ENCODE assay signal across 8 cellular contexts in genomic region chr18:74806700-74807416, GRCh38.
DNase-seq lines count a peak whose midpoint lies in the region; ATAC-seq, FAIRE-seq and TF ChIP-seq lines count a peak whose summit lies in the region.

No MANE protein-coding gene starts in this region.

- H3K4me2 ChIP-seq in IMR-90 (ENCODE audit: low read depth, low read length) (peak overlapping the region; percentile 99), GM12878 (ENCODE audit: control insufficient read depth, insufficient read depth) (peak overlapping the region; percentile 91), neural progenitor cell (no peak overlapping the region)

- H3K4ac ChIP-seq in IMR-90 (ENCODE audit: low read depth, low read length), result peak overlapping the region; percentile 82

- DNase-seq in IMR-90, result peak; percentile 94
- DNase-seq in GM12878 (ENCODE audit: low read depth, low spot score), result peak; percentile 73
- DNase-seq in skeletal muscle cell (ENCODE audit: low read depth), result peak; percentile 71
- DNase-seq in neural progenitor cell (ENCODE audit: low spot score), result no peak
- DNase-seq in effector memory CD4-positive, alpha-beta T cell, result no peak
- DNase-seq in type B pancreatic cell (ENCODE audit: extremely low spot score, unreplicated experiment), result no peak

- H2BK15ac ChIP-seq in IMR-90 (ENCODE audit: low read depth, low read length), result peak overlapping the region; percentile 64; the same call in 2 of the 3 replicates

- WGBS in IMR-90 (ENCODE audit: extremely low coverage in 2 of 2, insufficient read length in 1 of 2), 2 experiments, result 71% methylated on average over 1 of the region's 7 CpGs; no CpG with 5 or more reads in 1 of the 2 experiments
- WGBS in GM12878 (ENCODE audit: insufficient coverage, insufficient replicate concordance, low lambda C conversion rate, missing lambda C conversion rate), result 2% methylated on average over 7 of the region's 7 CpGs

- no peak for TF ChIP-seq POLR2A in IMR-90 (IDR thresholded peaks at IDR 0.05; ENCODE audit: low read depth, low read length)
- TF ChIP-seq POLR2A in GM12878 (IDR thresholded peaks at IDR 0.05; ENCODE audit: low read depth, low read length), result no peak

- in situ Hi-C loops in IMR-90 (cut with MboI; ENCODE audit: low sequenced_read_pairs), result no loop called here
- in situ Hi-C loops in GM12878 (cut with MboI), result no loop called here

- peak overlapping the region in 1 of 2 experiments; percentile 70; a peak in 1 of 4 replicates for H4K8ac ChIP-seq in IMR-90 (ENCODE audit: low read depth in 2 of 2, low read length in 2 of 2)

- H2AK5ac ChIP-seq in IMR-90 (ENCODE audit: low read depth, low read length), result peak overlapping the region; percentile 81

- no peaks in the 10 kb centered on the region for H3F3A ChIP-seq in neural progenitor cell (ENCODE audit: low read depth)

- H3K9me3 Mint-ChIP-seq in neural progenitor cell (no peaks in the 10 kb centered on the region), type B pancreatic cell (no peaks in the 10 kb centered on the region)

- H3K27me3 ChIP-seq in IMR-90 (ENCODE audit: control insufficient read depth, insufficient read depth, low read length) (no peaks in the 10 kb centered on the region), GM12878 (replicated peaks in 1 of 2; ENCODE audit: control insufficient read depth in 2 of 2, insufficient read depth in 2 of 2, low read length in 1 of 2) (no peaks in the 10 kb centered on the region), neural progenitor cell (no peaks in the 10 kb centered on the region)
- no peaks in the 10 kb centered on the region for H3K27me3 ChIP-seq in effector memory CD4-positive, alpha-beta T cell (replicated peaks; ENCODE audit: control insufficient read depth, insufficient read depth, low read length, poor library complexity, severe bottlenecking)

- H3K79me1 ChIP-seq in IMR-90 (ENCODE audit: low read depth in 1 of 2, low read length in 2 of 2), result peaks cover 0 to 8% of the 10 kb centered on the region in 2 experiments; a peak in 1 of 4 replicates

- H2BK5ac ChIP-seq in IMR-90 (ENCODE audit: low read depth, low read length, poor library complexity, severe bottlenecking), result peak overlapping the region; percentile 73

- H3K36me3 Mint-ChIP-seq in neural progenitor cell, result no peaks in the 10 kb centered on the region
- H3K36me3 Mint-ChIP-seq in type B pancreatic cell, result peaks cover 4% of the 10 kb centered on the region

- peak overlapping the region; percentile 60 for H2AK9ac ChIP-seq in IMR-90 (replicated peaks; ENCODE audit: low read depth, low read length, poor library complexity)

- H3K4me3 Mint-ChIP-seq in neural progenitor cell, result no peak overlapping the region
- H3K4me3 Mint-ChIP-seq in type B pancreatic cell, result no peak overlapping the region

- peaks cover 8% of the 10 kb centered on the region for H3K9me1 ChIP-seq in IMR-90 (ENCODE audit: insufficient read depth, low read length)

- H3K23ac ChIP-seq in IMR-90 (ENCODE audit: low read depth, low read length), result no peak overlapping the region; the same call in 1 of the 2 replicates

- ATAC-seq in GM18508 (IDR thresholded peaks at IDR 0.05; ENCODE audit: insufficient read depth, unreplicated experiment) (peak; percentile 97), GM21717 (IDR thresholded peaks at IDR 0.05; ENCODE audit: unreplicated experiment) (peak; percentile 98), IMR-90 (ENCODE audit: low read depth) (peak; percentile 85), GM12878 (peak; percentile 98)

- H3K4me1 ChIP-seq in IMR-90 (ENCODE audit: control insufficient read depth, insufficient read depth, low read length) (peaks cover 11% of the 10 kb centered on the region), GM12878 (ENCODE audit: control insufficient read depth, insufficient read depth, low read length) (peaks cover 19% of the 10 kb centered on the region), neural progenitor cell (no peaks in the 10 kb centered on the region)
- no peaks in the 10 kb centered on the region for H3K4me1 ChIP-seq in effector memory CD4-positive, alpha-beta T cell (ENCODE audit: control insufficient read depth, insufficient read depth, low read length, poor library complexity, severe bottlenecking)

- H3K18ac ChIP-seq in IMR-90 (ENCODE audit: low read depth, low read length), result peak overlapping the region; percentile 1; the same call in 1 of the 2 replicates

- peak overlapping the region; percentile 37; the same call in 1 of the 2 replicates for H4K5ac ChIP-seq in IMR-90 (ENCODE audit: low read depth, low read length)

- TF ChIP-seq EP300 in GM12878 (IDR thresholded peaks at IDR 0.05; ENCODE audit: borderline replicate concordance in 1 of 2, control insufficient read depth in 1 of 2, low read depth in 2 of 2, low read length in 2 of 2), result peak in 1 of 2 experiments; percentile 77; a peak in 2 of 4 replicates

- SMC1A ChIA-PET in GM12878 (lab: Charles Lee; ENCODE audit: uncharacterized antibody, unreplicated experiment), result interaction anchor here (0.7 to 2.0 kb wide), 10 partner anchors 11 to 136 kb away, joined by 3 to 26 read pairs (median 4); no protein-coding TSS in a partner anchor

- TF ChIP-seq RAD21 in IMR-90 (IDR thresholded peaks at IDR 0.05; ENCODE audit: low read length) (no peak), GM12878 (IDR thresholded peaks at IDR 0.05; ENCODE audit: insufficient read depth, low read depth, low read length) (no peak)

- RAD21 ChIA-PET in GM12878 (lab: Charles Lee; ENCODE audit: unreplicated experiment), result interaction anchor here (0.8 to 2.0 kb wide), 8 partner anchors 10 to 189 kb away, joined by 3 to 19 read pairs (median 4); no protein-coding TSS in a partner anchor

- no peak overlapping the region for H2AFZ ChIP-seq in IMR-90 (replicated peaks; ENCODE audit: low read length, poor library complexity)
- peak overlapping the region; percentile 67 for H2AFZ ChIP-seq in GM12878 (ENCODE audit: control insufficient read depth, low read depth, low read length)
- H2AFZ ChIP-seq in neural progenitor cell (replicated peaks), result no peak overlapping the region

- H3K27ac Mint-ChIP-seq in neural progenitor cell (no peak overlapping the region), type B pancreatic cell (no peak overlapping the region)

- TF ChIP-seq CTCF in IMR-90 (conservative IDR thresholded peaks at IDR 0.05; ENCODE audit: low read depth, low read length) (no peak), GM12878 (IDR thresholded peaks at IDR 0.05 in 2 of 3, conservative IDR thresholded peaks at IDR 0.05 in 1 of 3; ENCODE audit: control insufficient read depth in 2 of 3, extremely low read depth in 1 of 3, insufficient read depth in 1 of 3, low read depth in 3 of 3, low read length in 3 of 3) (no peak), neural progenitor cell (IDR thresholded peaks at IDR 0.05) (no peak), type B pancreatic cell (conservative IDR thresholded peaks at IDR 0.05) (no peak)

- peak overlapping the region; percentile 77 for H4K91ac ChIP-seq in IMR-90 (ENCODE audit: insufficient read depth, low read depth, low read length)

- H3K4me3 ChIP-seq in IMR-90 (ENCODE audit: insufficient read depth, low read depth, low read length), result peak overlapping the region; percentile 18; the same call in 1 of the 2 replicates
- H3K4me3 ChIP-seq in GM12878, result peak overlapping the region; percentile 35; the same call in 1 of the 2 replicates
- no peak overlapping the region for H3K4me3 ChIP-seq in skeletal muscle cell (ENCODE audit: low read depth, low read length)
- H3K4me3 ChIP-seq in neural progenitor cell, result no peak overlapping the region
- no peak overlapping the region for H3K4me3 ChIP-seq in effector memory CD4-positive, alpha-beta T cell (ENCODE audit: insufficient read depth, low read depth, low read length, poor library complexity, severe bottlenecking)

- no peaks in the 10 kb centered on the region for H3K9me3 ChIP-seq in IMR-90 (ENCODE audit: control insufficient read depth, insufficient read depth, low read length)
- H3K9me3 ChIP-seq in GM12878 (replicated peaks; ENCODE audit: control insufficient read depth, insufficient read depth, low read length), result no peaks in the 10 kb centered on the region
- H3K9me3 ChIP-seq in neural progenitor cell (ENCODE audit: low read depth), result no peaks in the 10 kb centered on the region
- H3K9me3 ChIP-seq in effector memory CD4-positive, alpha-beta T cell (ENCODE audit: control insufficient read depth, low read length), result no peaks in the 10 kb centered on the region

- POLR2A ChIA-PET in IMR-90 (lab: Charles Lee; ENCODE audit: unreplicated experiment), result no interaction called here
- POLR2A ChIA-PET in GM12878 (lab: Charles Lee), result interaction anchor here (1.9 kb wide), 1 partner anchor 10 kb away, joined by 13 read pairs; no protein-coding TSS in a partner anchor

- dilution Hi-C loops in IMR-90 (cut with HindIII; ENCODE audit: low sequenced_read_pairs, unreplicated experiment), result no loop called here

- FAIRE-seq in GM12878 (lab: Jason Lieb, UNC), result peak; percentile 97

- CTCF ChIA-PET in IMR-90 (lab: Yijun Ruan, JAX) (interaction anchor here (0.8 to 1.2 kb wide), 2 partner anchors 11 to 13 kb away, joined by 3 read pairs; no protein-coding TSS in a partner anchor), GM12878 (lab: Yijun Ruan, JAX) (interaction anchor here (0.5 to 1.6 kb wide), 5 partner anchors 11 to 1451 kb away, joined by 3 to 7 read pairs (median 3); no protein-coding TSS in a partner anchor)

- H3K14ac ChIP-seq in IMR-90 (replicated peaks; ENCODE audit: low read depth, low read length), result peak overlapping the region; percentile 73

- H3K79me2 ChIP-seq in GM12878 (ENCODE audit: control insufficient read depth, insufficient read depth, low read length) (no peaks in the 10 kb centered on the region), neural progenitor cell (ENCODE audit: low read depth) (no peaks in the 10 kb centered on the region)

- H3K27me3 Mint-ChIP-seq in neural progenitor cell (ENCODE audit: insufficient read depth, low read depth) (no peaks in the 10 kb centered on the region), type B pancreatic cell (no peaks in the 10 kb centered on the region)

- intact Hi-C loops in IMR-90 (cut with micrococcal nuclease) (no loop called here), GM12878 (cut with micrococcal nuclease; ENCODE audit: unreplicated experiment) (loop anchor here (5.0 kb wide), 2 partner anchors 65 to 130 kb away; no protein-coding TSS in a partner anchor)

- H2BK20ac ChIP-seq in IMR-90 (ENCODE audit: low read depth, low read length), result peak overlapping the region; percentile 82

- H4K20me1 ChIP-seq in IMR-90 (ENCODE audit: insufficient read depth, low read length) (no peaks in the 10 kb centered on the region), GM12878 (ENCODE audit: control insufficient read depth, insufficient read depth) (no peaks in the 10 kb centered on the region), neural progenitor cell (ENCODE audit: low read depth) (no peaks in the 10 kb centered on the region)

- BruUV-seq in IMR-90 (replicated peaks; lab: Mats Ljungman, UMichigan) (no TSS peak), GM12878 (replicated peaks; lab: Mats Ljungman, UMichigan) (no TSS peak)

- H3K27ac ChIP-seq in IMR-90 (ENCODE audit: insufficient read depth, low read length), result no peak overlapping the region
- peak overlapping the region; percentile 82 for H3K27ac ChIP-seq in GM12878 (ENCODE audit: control insufficient read depth, insufficient read depth)
- no peak overlapping the region for H3K27ac ChIP-seq in neural progenitor cell
- no peak overlapping the region for H3K27ac ChIP-seq in effector memory CD4-positive, alpha-beta T cell (ENCODE audit: insufficient read depth, low read length, poor library complexity, severe bottlenecking)

- peak overlapping the region; percentile 89 for H2BK120ac ChIP-seq in IMR-90 (ENCODE audit: low read depth, low read length)

- H3K9ac ChIP-seq in IMR-90 (ENCODE audit: low read depth, low read length) (no peak overlapping the region), GM12878 (ENCODE audit: control insufficient read depth, insufficient read depth, low read length) (peak overlapping the region; percentile 11; the same call in 1 of the 2 replicates), neural progenitor cell (no peak overlapping the region)

- H3K36me3 ChIP-seq in IMR-90 (ENCODE audit: control insufficient read depth, insufficient read depth, low read length) (0 out of 2 replicates have a peak, but pooled peaks cover 1% of the 10 kb centered on the region), GM12878 (ENCODE audit: control insufficient read depth in 2 of 2, insufficient read depth in 2 of 2, low read length in 1 of 2) (no peaks in the 10 kb centered on the region), neural progenitor cell (no peaks in the 10 kb centered on the region)
- H3K36me3 ChIP-seq in effector memory CD4-positive, alpha-beta T cell (ENCODE audit: control insufficient read depth, insufficient read depth, low read length), result no peaks in the 10 kb centered on the region

- H3K56ac ChIP-seq in IMR-90 (ENCODE audit: extremely low read depth, insufficient read depth, low read length), result no peak overlapping the region

- no peaks in the 10 kb centered on the region for H3K4me1 Mint-ChIP-seq in neural progenitor cell
- H3K4me1 Mint-ChIP-seq in type B pancreatic cell (ENCODE audit: unreplicated experiment), result peaks cover 22% of the 10 kb centered on the region

Comparison
In these comparisons a context has a peak if more than half of its experiments do, and no peak if none do; other contexts are left out.
1. DNase-seq: peak in IMR-90 (single experiment), GM12878 (single experiment) and skeletal muscle cell (single experiment); none in neural progenitor cell (single experiment), effector memory CD4-positive, alpha-beta T cell (0 of 3) and type B pancreatic cell (single experiment).
2. H3K4me3 ChIP-seq: peak in IMR-90 (single experiment) and GM12878 (single experiment); none in skeletal muscle cell (single experiment), neural progenitor cell (single experiment) and effector memory CD4-positive, alpha-beta T cell (single experiment).
3. Peak in every context shown above with its lines, with median percentiles within 50 percentile points of each other: ATAC-seq.